ENCODE assay signal across 10 cellular contexts in the genomic region with DNA sequence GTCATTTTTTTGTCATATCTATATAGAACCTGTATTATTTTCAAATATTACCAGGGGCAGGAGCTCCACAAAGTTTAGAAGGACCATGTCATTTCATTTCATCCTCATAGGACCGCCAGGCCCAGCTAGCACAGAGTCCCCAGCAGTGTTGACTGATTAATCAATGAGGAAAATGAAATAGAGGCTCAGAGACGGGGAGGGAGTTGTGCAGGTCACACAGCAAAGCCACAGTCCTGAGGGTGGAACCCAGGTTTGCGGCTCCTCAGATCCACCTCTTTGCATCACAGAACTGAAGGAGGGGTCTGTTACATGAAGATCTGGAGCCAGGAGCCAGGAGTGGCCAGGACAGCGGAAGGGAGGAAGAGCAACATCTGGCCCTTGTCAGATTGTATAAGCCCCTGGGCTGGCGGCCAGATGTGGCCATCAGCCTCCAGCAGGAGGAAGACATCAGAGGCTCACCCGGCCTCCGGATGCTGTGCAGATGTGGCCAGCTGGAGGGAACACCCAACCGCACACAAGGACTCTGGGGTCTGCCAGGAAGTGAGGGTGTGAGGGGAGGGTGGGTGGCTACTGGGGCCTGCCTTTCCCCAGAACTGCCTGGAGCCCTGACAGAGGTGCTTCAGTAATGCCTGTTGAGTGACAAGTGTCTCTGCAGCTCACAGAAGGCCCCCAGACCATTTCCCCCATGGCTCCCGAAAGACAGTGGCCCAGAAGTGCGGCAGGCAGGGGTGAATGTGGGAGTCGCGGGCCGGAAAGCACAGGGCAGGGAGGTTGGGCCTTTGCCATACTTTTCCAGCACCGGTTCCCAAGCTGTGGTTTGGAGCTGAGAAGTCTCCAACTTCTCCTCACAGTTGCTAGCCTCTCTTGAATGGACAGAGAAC. TPM values are rescaled to one million over a fixed set of nuclear protein-coding genes. Genes with fewer than 3 reads are reported as not detected.
A peak's percentile ranks its signal among the peaks of the same experiment; 100 is the strongest.
DNase-seq lines count a peak whose midpoint lies in the region; ATAC-seq and TF ChIP-seq lines count a peak whose summit lies in the region.
"Had no signal": no experiment of that assay in that cellular context is flagged by ENCODE, and none has a peak within 500 bp of the region (broad histone marks: within the 10 kb centered on the region; RNA-seq: fewer than 3 reads in every experiment).

No MANE protein-coding gene starts in this region.

- no peak for TF ChIP-seq EP300 in suprapubic skin (IDR thresholded peaks at IDR 0.05)

- WGBS in esophagus squamous epithelium, 2 donors, result 58 to 62% methylated on average over 2 to 7 of the region's 14 CpGs
- 64% methylated on average over 13 of the region's 14 CpGs for WGBS in suprapubic skin

- no peaks in the 10 kb centered on the region for H3K9me3 Mint-ChIP-seq in memory B cell

- H3K4me1 ChIP-seq in Peyer's patch (peaks cover 0 to 28% (median 7%) of the 10 kb centered on the region in 4 donors), esophagus squamous epithelium (peaks cover 8 to 70% (median 32%) of the 10 kb centered on the region in 3 donors), suprapubic skin (peaks cover 23% of the 10 kb centered on the region)

- TF ChIP-seq CTCF in Peyer's patch (IDR thresholded peaks at IDR 0.05) (no peak), esophagus squamous epithelium (IDR thresholded peaks at IDR 0.05) (no peak), suprapubic skin (IDR thresholded peaks at IDR 0.05) (no peak)

- peak overlapping the region; percentile 62 for H3K27ac Mint-ChIP-seq in memory B cell

- H3K36me3 Mint-ChIP-seq in memory B cell, result no peaks in the 10 kb centered on the region

- H3K27me3 ChIP-seq in Peyer's patch (no peaks in the 10 kb centered on the region), esophagus squamous epithelium (no peaks in the 10 kb centered on the region), suprapubic skin (no peaks in the 10 kb centered on the region)

- no peak overlapping the region for H3K4me3 Mint-ChIP-seq in memory B cell

- intact Hi-C loops in esophagus squamous epithelium (cut with DNase I), result no loop called here

- H3K4me3 ChIP-seq in Peyer's patch (no peak overlapping the region), esophagus squamous epithelium (no peak overlapping the region), suprapubic skin (no peak overlapping the region)

- peaks cover 21% of the 10 kb centered on the region for H3K4me1 Mint-ChIP-seq in memory B cell

- TF ChIP-seq POLR2A in Peyer's patch (IDR thresholded peaks at IDR 0.05), result no peak
- TF ChIP-seq POLR2A in esophagus squamous epithelium (IDR thresholded peaks at IDR 0.05), result no peak
- no peak for TF ChIP-seq POLR2A in suprapubic skin (IDR thresholded peaks at IDR 0.05)

- H3K27ac ChIP-seq in Peyer's patch (peak overlapping the region; percentile 9 to 70 (median 48)), esophagus squamous epithelium (peak overlapping the region in 3 of 4 donors; percentile 43 to 78 (median 65)), suprapubic skin (peak overlapping the region; percentile 45)

- H3K36me3 ChIP-seq in Peyer's patch (no peaks in the 10 kb centered on the region), esophagus squamous epithelium (no peaks in the 10 kb centered on the region), suprapubic skin (no peaks in the 10 kb centered on the region)

- ATAC-seq in memory B cell (ENCODE audit: low read depth) (no peak), esophagus mucosa (no peak), GM19467 (IDR thresholded peaks at IDR 0.05; ENCODE audit: unreplicated experiment) (no peak)

- DNase-seq in Peyer's patch (peak in 2 of 3 donors; percentile 33 to 74), esophagus squamous epithelium (lab: John Stamatoyannopoulos, UW) (no peak), memory B cell (ENCODE audit: low spot score in 2 of 2) (no peak), suprapubic skin (ENCODE audit: low spot score in 2 of 2) (peak; percentile 80 to 90), NCI-H2029 treated with DMSO at 0.1 percent for 48 hours (lab: John Stamatoyannopoulos, UW) (no peak), cerebellum (ENCODE audit: low spot score) (no peak)
- DNase-seq: Karpas-422 had no signal

- H3K27me3 Mint-ChIP-seq in memory B cell, result no peaks in the 10 kb centered on the region

- H3K9me3 ChIP-seq in Peyer's patch (no peaks in the 10 kb centered on the region), esophagus squamous epithelium (no peaks in the 10 kb centered on the region), suprapubic skin (no peaks in the 10 kb centered on the region)

RNA-seq across cellular contexts. Expression of gene EFCC1, which starts 21.2 kb away (rescaled TPM):
- total RNA-seq in Peyer's patch, result 10 to 100 TPM in 1 of 4 donors, 1 to 10 TPM in 3; 3.3 to 40.4 (median 4.0) TPM
- 1 to 10 TPM in 1 of 4 donors, under 1 TPM in 3; 0.19 to 2.9 (median 0.48) TPM for total RNA-seq in esophagus squamous epithelium
- 1 to 10 TPM in 2 of 4 donors, under 1 TPM in 2; 0.76 to 2.5 (median 1.1) TPM for total RNA-seq in suprapubic skin
- total RNA-seq in esophagus mucosa, result 0.20 TPM
- 1.6 TPM for total RNA-seq in cerebellum

RNA-seq across cellular contexts. Expression of gene CFAP92, which starts 28.5 kb away (rescaled TPM):
- total RNA-seq in Peyer's patch, result 1 to 10 TPM in 3 of 4 donors, not detected in 1; 1.5 to 2.4 (median 1.7) TPM
- 1 to 10 TPM in 1 of 4 donors, under 1 TPM in 3; 0.40 to 1.4 (median 0.98) TPM for total RNA-seq in esophagus squamous epithelium
- 1 to 10 TPM in 2 of 4 donors, under 1 TPM in 2; 0.11 to 1.7 (median 0.87) TPM for total RNA-seq in suprapubic skin
- 0.80 TPM for total RNA-seq in esophagus mucosa
- total RNA-seq in cerebellum, result 2.5 TPM

RNA-seq across cellular contexts. Expression of gene GP9, which starts 38.2 kb away (rescaled TPM):
- total RNA-seq in Peyer's patch (not detected), esophagus squamous epithelium (not detected), suprapubic skin (not detected), esophagus mucosa (not detected), cerebellum (not detected)
- total RNA-seq: H1 had no signal

Comparison
In these comparisons a context has a peak if more than half of its experiments do, and no peak if none do; other contexts are left out.
1. DNase-seq: peak in Peyer's patch (2 of 3) and suprapubic skin (2 of 2); none in esophagus squamous epithelium (single experiment), memory B cell (0 of 2), NCI-H2029 treated with DMSO at 0.1 percent for 48 hours (single experiment) and cerebellum (single experiment).
2. Peak in every context shown above with its lines, with median percentiles within 50 percentile points of each other: H3K27ac ChIP-seq.